In genomic region chr13:73034901-73035300, GRCh38 we compare ENCODE assay signal across 38 cellular contexts.
"Had no signal": no experiment of that assay in that cellular context is flagged by ENCODE, and none has a peak within 500 bp of the region (broad histone marks: within the 10 kb centered on the region; RNA-seq: fewer than 3 reads in every experiment).

No MANE protein-coding gene starts in this region.

- H3K9me3 Mint-ChIP-seq: activated CD4-positive, alpha-beta memory T cell treated with anti-CD3 and anti-CD28 coated beads, Interleukin-2, amount 10 ng/mL, durations not matched to agents 7 days and 5 days; activated CD4-positive, alpha-beta T cell treated with anti-CD3 and anti-CD28 coated beads, Interleukin-2, amount 10 ng/mL, durations not matched to agents 7 days and 5 days; activated naive CD4-positive, alpha-beta T cell treated with anti-CD3 and anti-CD28 coated beads, Interleukin-2, amount 10 ng/mL, durations not matched to agents 7 days and 5 days; activated naive CD4-positive, alpha-beta T cell treated with anti-CD3 and anti-CD28 coated beads, Interleukin-2, amount 50 U/mL, for 24 hours; activated naive CD8-positive, alpha-beta T cell treated with anti-CD3 and anti-CD28 coated beads, Interleukin-2, amount 10 ng/mL, durations not matched to agents 7 days and 5 days; activated naive CD8-positive, alpha-beta T cell treated with anti-CD3 and anti-CD28 coated beads, Interleukin-2, amount 50 U/mL, for 24 hours; activated T-cell treated with anti-CD3 and anti-CD28 coated beads, Interleukin-2, amount 50 U/mL, for 24 hours; activated T-helper 2 cell treated with anti-CD3 and anti-CD28 coated beads, Interferon-gamma antibody, Interleukin-2, Interleukin-4, amounts not matched to agents 10 μg/mL and 5 μg/mL and 100 μg/mL, durations not matched to agents 14 hours and 24 hours and 36 hours; brain; central memory CD8-positive, alpha-beta T cell; T-helper 1 cell treated with Interleukin-12 subunit alpha and Interleukin-12 subunit beta and Interleukin-4 antibody, amounts not matched to agents 30 μg/mL and 1 μg/mL, for 36 hours; T-helper 2 cell treated with Interferon-gamma antibody and Interleukin-4, amounts not matched to agents 5 μg/mL and 100 μg/mL, for 36 hours; WTC11 had no signal

- H3K27ac ChIP-seq: ascending aorta, cardiac muscle cell, WERI-Rb-1 had no signal

- H3K27me3 ChIP-seq: ascending aorta, cardiac muscle cell had no signal

- H3K9me3 ChIP-seq: ascending aorta had no signal

- H3K36me3 ChIP-seq: ascending aorta, cardiac muscle cell, WERI-Rb-1 had no signal

- H3K4me1 ChIP-seq: ascending aorta had no signal

- ATAC-seq: activated CD4-positive, alpha-beta T cell treated with anti-CD3 and anti-CD28 coated beads for 36 hours; activated CD4-positive, CD25-positive, alpha-beta regulatory T cell treated with anti-CD3 and anti-CD28 coated beads, Interleukin-2, amount 50 U/mL, for 24 hours; activated CD8-positive, alpha-beta memory T cell treated with anti-CD3 and anti-CD28 coated beads, Interleukin-2, amount 10 ng/mL, durations not matched to agents 7 days and 5 days; activated CD8-positive, alpha-beta T cell treated with anti-CD3 and anti-CD28 coated beads, Interleukin-2, amount 10 ng/mL, durations not matched to agents 7 days and 5 days; activated naive CD8-positive, alpha-beta T cell treated with anti-CD3 and anti-CD28 coated beads, Interleukin-2, amount 50 U/mL, for 24 hours; WTC11 had no signal

- H3K4me3 ChIP-seq: ascending aorta, cardiac muscle cell had no signal

- DNase-seq: activated CD4-positive, alpha-beta memory T cell treated with anti-CD3 and anti-CD28 coated beads, Interleukin-2, amount 10 ng/mL, durations not matched to agents 7 days and 5 days; activated CD4-positive, alpha-beta T cell treated with anti-CD3 and anti-CD28 coated beads for 1 hour; activated CD4-positive, alpha-beta T cell treated with anti-CD3 and anti-CD28 coated beads for 36 hours; activated CD4-positive, alpha-beta T cell treated with anti-CD3 and anti-CD28 coated beads for 48 hours; activated CD4-positive, alpha-beta T cell treated with anti-CD3 and anti-CD28 coated beads, Interleukin-2, amount 10 ng/mL, durations not matched to agents 7 days and 5 days; activated CD4-positive, alpha-beta T cell treated with anti-CD3 and anti-CD28 coated beads, Interleukin-2, amount 50 U/mL, for 48 hours; activated CD4-positive, CD25-positive, alpha-beta regulatory T cell; activated CD8-positive, alpha-beta memory T cell treated with anti-CD3 and anti-CD28 coated beads for 24 hours; activated CD8-positive, alpha-beta memory T cell treated with anti-CD3 and anti-CD28 coated beads, Interleukin-2, amount 10 ng/mL, durations not matched to agents 7 days and 5 days; activated CD8-positive, alpha-beta memory T cell treated with anti-CD3 and anti-CD28 coated beads, Interleukin-2, amount 50 U/mL, for 48 hours; activated CD8-positive, alpha-beta T cell treated with anti-CD3 and anti-CD28 coated beads, Interleukin-2, amount 10 ng/mL, durations not matched to agents 7 days and 5 days; activated effector memory CD4-positive, alpha-beta T cell treated with Interleukin-2 at 50 U/mL for 16 hours; activated gamma-delta T cell; activated naive CD4-positive, alpha-beta T cell treated with anti-CD3 and anti-CD28 coated beads, Interleukin-2, amount 10 ng/mL, durations not matched to agents 7 days and 5 days; activated naive CD4-positive, alpha-beta T cell treated with Interleukin-2 at 50 U/mL for 16 hours; activated naive CD8-positive, alpha-beta T cell treated with anti-CD3 and anti-CD28 coated beads, Interleukin-2, amount 10 ng/mL, durations not matched to agents 7 days and 5 days; activated naive CD8-positive, alpha-beta T cell treated with anti-CD3 and anti-CD28 coated beads, Interleukin-2, amount 50 U/mL, for 24 hours; activated T-cell treated with anti-CD3 and anti-CD28 coated beads, Interleukin-2, amount 50 U/mL, for 24 hours; activated T-cell treated with anti-CD3 and anti-CD28 coated beads, Interleukin-2, amount 50 U/mL, for 48 hours; amygdala; anterior cingulate cortex; caudate nucleus; SW 1271; T-helper 1 cell; T-helper 2 cell; T-helper 9 cell; WERI-Rb-1 had no signal

- H3K27ac Mint-ChIP-seq: activated CD4-positive, alpha-beta memory T cell treated with anti-CD3 and anti-CD28 coated beads, Interleukin-2, amount 10 ng/mL, durations not matched to agents 7 days and 5 days; activated CD4-positive, alpha-beta T cell treated with anti-CD3 and anti-CD28 coated beads for 36 hours; activated CD4-positive, alpha-beta T cell treated with anti-CD3 and anti-CD28 coated beads, Interleukin-2, amount 10 ng/mL, durations not matched to agents 7 days and 5 days; activated CD8-positive, alpha-beta memory T cell treated with anti-CD3 and anti-CD28 coated beads, Interleukin-2, amount 10 ng/mL, durations not matched to agents 7 days and 5 days; activated CD8-positive, alpha-beta T cell treated with anti-CD3 and anti-CD28 coated beads, Interleukin-2, amount 10 ng/mL, durations not matched to agents 7 days and 5 days; activated naive CD4-positive, alpha-beta T cell treated with anti-CD3 and anti-CD28 coated beads, Interleukin-2, amount 10 ng/mL, durations not matched to agents 7 days and 5 days; activated naive CD4-positive, alpha-beta T cell treated with anti-CD3 and anti-CD28 coated beads, Interleukin-2, amount 50 U/mL, for 24 hours; activated naive CD8-positive, alpha-beta T cell; activated naive CD8-positive, alpha-beta T cell treated with anti-CD3 and anti-CD28 coated beads, Interleukin-2, amount 10 ng/mL, durations not matched to agents 7 days and 5 days; activated naive CD8-positive, alpha-beta T cell treated with anti-CD3 and anti-CD28 coated beads, Interleukin-2, amount 50 U/mL, for 24 hours; activated T-cell treated with anti-CD3 and anti-CD28 coated beads, Interleukin-2, amount 50 U/mL, for 24 hours; activated T-helper 2 cell treated with anti-CD3 and anti-CD28 coated beads, Interferon-gamma antibody, Interleukin-2, Interleukin-4, amounts not matched to agents 10 μg/mL and 5 μg/mL and 100 μg/mL, durations not matched to agents 14 hours and 24 hours and 36 hours; T-helper 1 cell treated with Interleukin-12 subunit alpha and Interleukin-12 subunit beta and Interleukin-4 antibody, amounts not matched to agents 30 μg/mL and 1 μg/mL, for 36 hours; T-helper 2 cell treated with Interferon-gamma antibody and Interleukin-4, amounts not matched to agents 5 μg/mL and 100 μg/mL, for 36 hours; WTC11 had no signal

- H3K36me3 Mint-ChIP-seq: activated CD8-positive, alpha-beta memory T cell treated with anti-CD3 and anti-CD28 coated beads, Interleukin-2, amount 10 ng/mL, durations not matched to agents 7 days and 5 days; activated naive CD4-positive, alpha-beta T cell treated with anti-CD3 and anti-CD28 coated beads, Interleukin-2, amount 10 ng/mL, durations not matched to agents 7 days and 5 days; activated naive CD4-positive, alpha-beta T cell treated with anti-CD3 and anti-CD28 coated beads, Interleukin-2, amount 50 U/mL, for 24 hours; activated naive CD8-positive, alpha-beta T cell; activated naive CD8-positive, alpha-beta T cell treated with anti-CD3 and anti-CD28 coated beads, Interleukin-2, amount 10 ng/mL, durations not matched to agents 7 days and 5 days; brain; WTC11 had no signal

- H3K4me1 Mint-ChIP-seq: activated CD4-positive, alpha-beta memory T cell treated with anti-CD3 and anti-CD28 coated beads, Interleukin-2, amount 10 ng/mL, durations not matched to agents 7 days and 5 days; activated CD4-positive, alpha-beta T cell treated with anti-CD3 and anti-CD28 coated beads for 36 hours; activated CD4-positive, alpha-beta T cell treated with anti-CD3 and anti-CD28 coated beads, Interleukin-2, amount 10 ng/mL, durations not matched to agents 7 days and 5 days; activated CD8-positive, alpha-beta memory T cell treated with anti-CD3 and anti-CD28 coated beads, Interleukin-2, amount 10 ng/mL, durations not matched to agents 7 days and 5 days; activated naive CD4-positive, alpha-beta T cell treated with anti-CD3 and anti-CD28 coated beads, Interleukin-2, amount 10 ng/mL, durations not matched to agents 7 days and 5 days; activated naive CD4-positive, alpha-beta T cell treated with anti-CD3 and anti-CD28 coated beads, Interleukin-2, amount 50 U/mL, for 24 hours; activated naive CD8-positive, alpha-beta T cell treated with anti-CD3 and anti-CD28 coated beads, Interleukin-2, amount 10 ng/mL, durations not matched to agents 7 days and 5 days; activated naive CD8-positive, alpha-beta T cell treated with anti-CD3 and anti-CD28 coated beads, Interleukin-2, amount 50 U/mL, for 24 hours; central memory CD8-positive, alpha-beta T cell had no signal

- H3K27me3 Mint-ChIP-seq: activated CD4-positive, alpha-beta memory T cell treated with anti-CD3 and anti-CD28 coated beads, Interleukin-2, amount 10 ng/mL, durations not matched to agents 7 days and 5 days; activated CD4-positive, alpha-beta T cell treated with anti-CD3 and anti-CD28 coated beads for 36 hours; activated CD4-positive, alpha-beta T cell treated with anti-CD3 and anti-CD28 coated beads, Interleukin-2, amount 10 ng/mL, durations not matched to agents 7 days and 5 days; activated CD8-positive, alpha-beta memory T cell treated with anti-CD3 and anti-CD28 coated beads, Interleukin-2, amount 10 ng/mL, durations not matched to agents 7 days and 5 days; activated naive CD4-positive, alpha-beta T cell treated with anti-CD3 and anti-CD28 coated beads, Interleukin-2, amount 50 U/mL, for 24 hours; activated naive CD8-positive, alpha-beta T cell; activated naive CD8-positive, alpha-beta T cell treated with anti-CD3 and anti-CD28 coated beads, Interleukin-2, amount 10 ng/mL, durations not matched to agents 7 days and 5 days; activated naive CD8-positive, alpha-beta T cell treated with anti-CD3 and anti-CD28 coated beads, Interleukin-2, amount 50 U/mL, for 24 hours; activated T-cell treated with anti-CD3 and anti-CD28 coated beads, Interleukin-2, amount 50 U/mL, for 24 hours; brain; central memory CD8-positive, alpha-beta T cell had no signal

- H3K4me3 Mint-ChIP-seq: activated CD4-positive, alpha-beta memory T cell treated with anti-CD3 and anti-CD28 coated beads, Interleukin-2, amount 10 ng/mL, durations not matched to agents 7 days and 5 days; activated CD4-positive, alpha-beta T cell treated with anti-CD3 and anti-CD28 coated beads for 36 hours; activated CD4-positive, alpha-beta T cell treated with anti-CD3 and anti-CD28 coated beads, Interleukin-2, amount 10 ng/mL, durations not matched to agents 7 days and 5 days; activated CD8-positive, alpha-beta memory T cell treated with anti-CD3 and anti-CD28 coated beads, Interleukin-2, amount 10 ng/mL, durations not matched to agents 7 days and 5 days; activated CD8-positive, alpha-beta T cell treated with anti-CD3 and anti-CD28 coated beads, Interleukin-2, amount 10 ng/mL, durations not matched to agents 7 days and 5 days; activated naive CD4-positive, alpha-beta T cell treated with anti-CD3 and anti-CD28 coated beads, Interleukin-2, amount 10 ng/mL, durations not matched to agents 7 days and 5 days; activated naive CD4-positive, alpha-beta T cell treated with anti-CD3 and anti-CD28 coated beads, Interleukin-2, amount 50 U/mL, for 24 hours; activated naive CD8-positive, alpha-beta T cell; activated naive CD8-positive, alpha-beta T cell treated with anti-CD3 and anti-CD28 coated beads, Interleukin-2, amount 10 ng/mL, durations not matched to agents 7 days and 5 days; activated naive CD8-positive, alpha-beta T cell treated with anti-CD3 and anti-CD28 coated beads, Interleukin-2, amount 50 U/mL, for 24 hours; activated T-cell treated with anti-CD3 and anti-CD28 coated beads, Interleukin-2, amount 50 U/mL, for 24 hours; brain; central memory CD8-positive, alpha-beta T cell; T-helper 1 cell treated with Interleukin-12 subunit alpha and Interleukin-12 subunit beta and Interleukin-4 antibody, amounts not matched to agents 30 μg/mL and 1 μg/mL, for 36 hours; T-helper 2 cell treated with Interferon-gamma antibody and Interleukin-4, amounts not matched to agents 5 μg/mL and 100 μg/mL, for 36 hours; WTC11 had no signal
